In genomic region chr6:47453372-47453936, GRCh38 we compare ENCODE assay signal across 1 cellular context.
TF ChIP-seq lines count a peak whose summit lies in the region.

No MANE protein-coding gene starts in this region.

TF ChIP-seq in A549, 52 proteins besides CTCF, POLR2A, EP300 and RAD21 (continued from another document):
- no peak for TF ChIP-seq HMGXB4 (CRISPR knock-in tag; IDR thresholded peaks at IDR 0.05; ENCODE audit: borderline replicate concordance)
- TF ChIP-seq RCOR1 (IDR thresholded peaks at IDR 0.05; ENCODE audit: low read depth, low read length), result no peak
- no peak for TF ChIP-seq CHD2 (IDR thresholded peaks at IDR 0.05; ENCODE audit: low read length, partially characterized antibody)
- no peak for TF ChIP-seq HDAC2 (IDR thresholded peaks at IDR 0.05)
- no peak for TF ChIP-seq CHD4 (IDR thresholded peaks at IDR 0.05; ENCODE audit: borderline replicate concordance)
- no peak for TF ChIP-seq CEBPB (IDR thresholded peaks at IDR 0.05)
- no peak for TF ChIP-seq SMC3 (IDR thresholded peaks at IDR 0.05)
- no peak for TF ChIP-seq EHF (CRISPR knock-in tag; IDR thresholded peaks at IDR 0.05)
- TF ChIP-seq BHLHE40 (IDR thresholded peaks at IDR 0.05; ENCODE audit: low read depth, low read length), result no peak
- TF ChIP-seq EHMT2 (IDR thresholded peaks at IDR 0.05; ENCODE audit: low read depth), result no peak
- no peak for TF ChIP-seq NPAS2 (CRISPR knock-in tag; IDR thresholded peaks at IDR 0.05; ENCODE audit: borderline replicate concordance)
- TF ChIP-seq KDM5A (IDR thresholded peaks at IDR 0.05), result no peak
- no peak for TF ChIP-seq FOXS1 (CRISPR knock-in tag; IDR thresholded peaks at IDR 0.05)
